Comparison of ENCODE assay signal across 1 cellular context in genomic region chr12:125032466-125033152, GRCh38.
TF ChIP-seq lines count a peak whose summit lies in the region.

No MANE protein-coding gene starts in this region.

TF ChIP-seq in HepG2, 621 proteins besides CTCF, POLR2A, EP300 and RAD21:
- TF ChIP-seq E2F1 (CRISPR knock-in tag; IDR thresholded peaks at IDR 0.05), result no peak
- no peak for TF ChIP-seq HMGXB3 (CRISPR knock-in tag; IDR thresholded peaks at IDR 0.05; ENCODE audit: borderline replicate concordance)
- no peak for TF ChIP-seq ZNF616 (CRISPR knock-in tag; IDR thresholded peaks at IDR 0.05; ENCODE audit: low read depth)
- no peak for TF ChIP-seq ZSCAN12 (CRISPR knock-in tag; IDR thresholded peaks at IDR 0.05)
- no peak for TF ChIP-seq PTBP1 (IDR thresholded peaks at IDR 0.05; ENCODE audit: low read depth, low read length, poor library complexity, severe bottlenecking)
